ENCODE assay signal across 24 cellular contexts in the genomic region with DNA sequence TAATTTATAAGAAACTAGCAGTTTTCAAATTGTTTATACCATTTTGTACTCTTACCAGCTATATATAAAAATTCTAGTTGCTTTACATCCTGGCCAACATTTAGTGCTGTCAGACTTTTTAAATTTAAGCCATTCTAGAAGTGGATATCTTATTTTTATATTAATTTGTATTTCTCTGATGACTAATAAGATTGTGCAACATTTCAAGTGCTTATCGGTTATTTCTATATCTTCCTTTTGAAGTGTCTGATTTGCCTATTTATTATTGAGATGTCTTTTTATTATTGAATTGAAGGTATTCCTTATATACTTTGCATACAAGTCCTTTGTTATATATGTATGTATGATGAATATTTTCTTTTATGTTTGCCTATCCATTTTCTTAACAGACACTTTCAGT.
"Had no signal": no experiment of that assay in that cellular context is flagged by ENCODE, and none has a peak within 500 bp of the region (broad histone marks: within the 10 kb centered on the region; RNA-seq: fewer than 3 reads in every experiment).

No MANE protein-coding gene starts in this region.

- DNase-seq: colonic mucosa; cortex of kidney; dermis blood vessel endothelial cell; dorsolateral prefrontal cortex; effector CD4-positive, alpha-beta T cell; effector CD8-positive, alpha-beta T cell; effector memory CD4-positive, alpha-beta T cell; effector memory CD8-positive, alpha-beta T cell; endodermal cell; erythroblast; esophagus squamous epithelium; foreskin fibroblast; foreskin keratinocyte; foreskin melanocyte; gastrocnemius medialis; glutamatergic neuron; head of caudate nucleus; heart left ventricle; heart right ventricle had no signal

- H3K4me1 ChIP-seq: colonic mucosa, esophagus muscularis mucosa, esophagus squamous epithelium, foreskin keratinocyte, gastrocnemius medialis, gastroesophageal sphincter, heart left ventricle, heart right ventricle had no signal

- H3K9me3 ChIP-seq: colonic mucosa, esophagus squamous epithelium, gastrocnemius medialis had no signal

- H3K27ac ChIP-seq: colonic mucosa, coronary artery, dorsolateral prefrontal cortex, epithelial cell of prostate, esophagus muscularis mucosa, esophagus squamous epithelium, foreskin keratinocyte, gastrocnemius medialis, gastroesophageal sphincter, heart left ventricle, heart right ventricle had no signal

- H3K27me3 ChIP-seq: colonic mucosa, dorsolateral prefrontal cortex, esophagus muscularis mucosa, esophagus squamous epithelium, foreskin keratinocyte, gastrocnemius medialis, gastroesophageal sphincter, heart left ventricle, heart right ventricle had no signal

- H3K4me3 ChIP-seq: colonic mucosa, coronary artery, dorsolateral prefrontal cortex, esophagus muscularis mucosa, esophagus squamous epithelium, gastrocnemius medialis, gastroesophageal sphincter, heart left ventricle, heart right ventricle had no signal

- H3K36me3 ChIP-seq: colonic mucosa, esophagus muscularis mucosa, esophagus squamous epithelium, gastrocnemius medialis, gastroesophageal sphincter, heart left ventricle, heart right ventricle had no signal

- ATAC-seq: effector memory CD8-positive, alpha-beta T cell; esophagus mucosa; foreskin keratinocyte; gastrocnemius medialis; gastroesophageal sphincter; heart left ventricle; heart right ventricle had no signal
